ENCODE assay signal across 26 cellular contexts in the genomic region with DNA sequence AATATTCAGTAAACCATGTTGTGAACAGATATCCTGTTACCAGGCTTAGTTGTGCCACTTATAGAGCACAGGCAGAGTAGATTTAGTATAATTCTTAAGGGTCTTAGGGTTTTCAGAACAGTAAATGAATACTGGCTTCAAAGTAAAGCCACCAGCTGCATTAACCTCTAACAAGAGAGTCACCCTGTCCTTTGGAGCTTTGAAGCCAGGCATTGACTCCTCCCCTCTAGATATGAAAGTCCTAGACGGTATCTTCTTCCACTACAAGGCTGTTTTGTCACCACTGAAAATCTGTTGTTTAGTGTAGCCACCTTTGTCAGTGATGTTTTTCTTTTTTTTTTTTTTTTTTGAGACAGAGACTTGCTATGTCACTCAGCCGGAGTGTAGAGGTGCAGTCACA.
"Had no signal": no experiment of that assay in that cellular context is flagged by ENCODE, and none has a peak within 500 bp of the region (broad histone marks: within the 10 kb centered on the region; RNA-seq: fewer than 3 reads in every experiment).

No MANE protein-coding gene starts in this region.

- H3K36me3 ChIP-seq: gastrocnemius medialis had no signal

- DNase-seq: cortex of kidney; dermis blood vessel endothelial cell; dorsolateral prefrontal cortex; effector CD4-positive, alpha-beta T cell; effector CD8-positive, alpha-beta T cell; effector memory CD4-positive, alpha-beta T cell; effector memory CD8-positive, alpha-beta T cell; endodermal cell; erythroblast; esophagus squamous epithelium; foreskin fibroblast; foreskin keratinocyte; foreskin melanocyte; gastrocnemius medialis; glutamatergic neuron; head of caudate nucleus; heart left ventricle; heart right ventricle; hippocampal formation had no signal

- H3K9me3 ChIP-seq: esophagus muscularis mucosa, esophagus squamous epithelium, gastrocnemius medialis, gastroesophageal sphincter had no signal

- H3K27ac ChIP-seq: coronary artery, dorsolateral prefrontal cortex, epithelial cell of prostate, esophagus muscularis mucosa, esophagus squamous epithelium, foreskin keratinocyte, gastrocnemius medialis, gastroesophageal sphincter, heart left ventricle, heart right ventricle, hepatocyte had no signal

- H3K79me2 ChIP-seq: hepatocyte had no signal

- H3K4me3 Mint-ChIP-seq: dendritic cell treated with granulocyte-macrophage colony-stimulating factor and Interleukin-4, amounts not matched to agents 40 ng/mL and 50 ng/mL, for 4 days; effector memory CD8-positive, alpha-beta T cell; endodermal cell had no signal

- H3K27me3 Mint-ChIP-seq: dendritic cell treated with granulocyte-macrophage colony-stimulating factor and Interleukin-4, amounts not matched to agents 40 ng/mL and 50 ng/mL, for 4 days had no signal

- ATAC-seq: effector memory CD8-positive, alpha-beta T cell; esophagus mucosa; foreskin keratinocyte; gastrocnemius medialis; gastroesophageal sphincter; heart left ventricle; heart right ventricle had no signal

- H3K27ac Mint-ChIP-seq: dendritic cell treated with granulocyte-macrophage colony-stimulating factor and Interleukin-4, amounts not matched to agents 40 ng/mL and 50 ng/mL, for 4 days; endodermal cell had no signal

- H2AFZ ChIP-seq: hepatocyte had no signal

- H3K4me2 ChIP-seq: hepatocyte had no signal

- H3K9me3 Mint-ChIP-seq: dendritic cell treated with granulocyte-macrophage colony-stimulating factor and Interleukin-4, amounts not matched to agents 40 ng/mL and 50 ng/mL, for 4 days; effector memory CD8-positive, alpha-beta T cell; endodermal cell had no signal

- H3K27me3 ChIP-seq: esophagus muscularis mucosa, esophagus squamous epithelium, foreskin keratinocyte, gastrocnemius medialis, gastroesophageal sphincter had no signal

- H3K4me3 ChIP-seq: coronary artery, dorsolateral prefrontal cortex, esophagus muscularis mucosa, esophagus squamous epithelium, gastrocnemius medialis, gastroesophageal sphincter, heart left ventricle, heart right ventricle, hepatocyte had no signal

- H3K4me1 ChIP-seq: esophagus muscularis mucosa, gastrocnemius medialis, gastroesophageal sphincter had no signal
